ENCODE assay signal across 1 cellular context in the genomic region with DNA sequence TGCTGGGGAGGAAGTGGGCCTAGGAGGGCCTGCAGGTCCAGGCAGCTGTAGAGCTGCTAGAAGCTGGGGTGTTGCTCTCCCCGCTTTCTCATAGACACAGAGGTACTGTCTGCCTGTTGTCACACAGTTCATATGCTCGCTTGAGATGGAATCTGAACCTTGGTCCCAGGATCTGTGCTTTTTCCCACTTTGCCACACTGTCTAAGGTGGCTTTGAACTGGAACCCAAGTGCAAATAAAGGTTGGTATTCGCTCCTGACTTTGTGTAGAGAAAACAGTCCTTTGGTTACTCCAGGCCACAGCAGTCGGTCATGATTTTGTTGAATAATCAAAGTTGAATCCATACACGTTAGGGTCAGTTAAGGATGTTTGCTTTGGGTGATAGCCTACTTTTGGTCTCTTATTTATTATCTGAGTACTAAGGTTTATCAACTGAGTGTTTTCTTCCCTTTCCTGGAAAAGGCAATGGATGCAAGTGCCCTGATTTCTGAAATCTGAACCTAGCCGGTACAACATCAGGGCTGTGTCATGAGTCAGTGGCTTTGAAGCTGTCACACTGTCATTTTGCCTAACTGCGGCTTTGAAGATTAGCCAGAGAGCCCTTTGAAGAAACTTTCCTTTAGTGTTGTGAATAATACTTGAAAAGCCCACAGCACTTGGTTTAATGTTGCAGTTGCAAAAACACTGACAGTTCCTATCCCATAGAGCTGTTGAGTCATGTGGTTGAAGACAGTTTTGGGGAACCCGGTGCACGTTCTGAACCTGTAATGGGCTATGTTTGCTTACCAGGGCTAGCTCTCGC.
TF ChIP-seq lines count a peak whose summit lies in the region.

No MANE protein-coding gene starts in this region.

TF ChIP-seq in HepG2, 621 proteins besides CTCF, POLR2A, EP300 and RAD21 (continues in another document):
- TF ChIP-seq ZFP41 (CRISPR knock-in tag; IDR thresholded peaks at IDR 0.05; ENCODE audit: borderline replicate concordance) (0 out of 2 replicates have a peak, but pooled peaks have one; percentile 6), ZNF264 (CRISPR knock-in tag; IDR thresholded peaks at IDR 0.05) (peak; percentile 21; the same call in 1 of the 2 replicates), TEAD3 (CRISPR knock-in tag; optimal IDR thresholded peaks at IDR 0.05; ENCODE audit: borderline replicate concordance) (peak; percentile 93), MXD4 (CRISPR knock-in tag; IDR thresholded peaks at IDR 0.05) (peak; percentile 66), ZNF496 (CRISPR knock-in tag; IDR thresholded peaks at IDR 0.05; ENCODE audit: insufficient replicate concordance) (no peak), ZNF17 (CRISPR knock-in tag; IDR thresholded peaks at IDR 0.05) (0 out of 2 replicates have a peak, but pooled peaks have one; percentile 33), ZNF138 (CRISPR knock-in tag; IDR thresholded peaks at IDR 0.05; ENCODE audit: low read depth) (no peak), ZNF878 (CRISPR knock-in tag; IDR thresholded peaks at IDR 0.05) (peak; percentile 55; the same call in 1 of the 2 replicates), NR3C1 (CRISPR knock-in tag; IDR thresholded peaks at IDR 0.05) (no peak), IRF2 (CRISPR knock-in tag; IDR thresholded peaks at IDR 0.05) (peak; percentile 76), FOXJ3 (CRISPR knock-in tag; IDR thresholded peaks at IDR 0.05; ENCODE audit: borderline replicate concordance) (peak; percentile 90), SYNCRIP (IDR thresholded peaks at IDR 0.05; ENCODE audit: insufficient read depth, low read depth, low read length) (no peak), ZIK1 (CRISPR knock-in tag; IDR thresholded peaks at IDR 0.05; ENCODE audit: borderline replicate concordance, low read depth) (no peak; the same call in 1 of the 2 replicates), HDAC6 (IDR thresholded peaks at IDR 0.05; ENCODE audit: low read depth, low read length) (no peak), EZH2 (conservative IDR thresholded peaks at IDR 0.05; ENCODE audit: low read depth, low read length) (no peak), KDM5B (CRISPR knock-in tag; IDR thresholded peaks at IDR 0.05; ENCODE audit: borderline replicate concordance) (peak; percentile 6; the same call in 1 of the 2 replicates), MED1 (CRISPR knock-in tag; IDR thresholded peaks at IDR 0.05) (peak; percentile 93), ZNF773 (CRISPR knock-in tag; IDR thresholded peaks at IDR 0.05; ENCODE audit: borderline replicate concordance) (no peak), ZBTB7B (CRISPR knock-in tag; IDR thresholded peaks at IDR 0.05) (peak; percentile 75; the same call in 1 of the 2 replicates), FOXK2 (IDR thresholded peaks at IDR 0.05) (peak; percentile 73), ZNF772 (CRISPR knock-in tag; IDR thresholded peaks at IDR 0.05) (peak; percentile 82; the same call in 1 of the 2 replicates), ZFX (CRISPR knock-in tag; IDR thresholded peaks at IDR 0.05; ENCODE audit: low read depth) (peak; percentile 76), NFATC3 (CRISPR knock-in tag; IDR thresholded peaks at IDR 0.05) (no peak), EED (CRISPR knock-in tag; IDR thresholded peaks at IDR 0.05) (no peak), ELF4 (CRISPR knock-in tag; IDR thresholded peaks at IDR 0.05; ENCODE audit: borderline replicate concordance) (peak; percentile 39; the same call in 1 of the 2 replicates), NFRKB (IDR thresholded peaks at IDR 0.05) (no peak)
- TF ChIP-seq, protein P1, sequence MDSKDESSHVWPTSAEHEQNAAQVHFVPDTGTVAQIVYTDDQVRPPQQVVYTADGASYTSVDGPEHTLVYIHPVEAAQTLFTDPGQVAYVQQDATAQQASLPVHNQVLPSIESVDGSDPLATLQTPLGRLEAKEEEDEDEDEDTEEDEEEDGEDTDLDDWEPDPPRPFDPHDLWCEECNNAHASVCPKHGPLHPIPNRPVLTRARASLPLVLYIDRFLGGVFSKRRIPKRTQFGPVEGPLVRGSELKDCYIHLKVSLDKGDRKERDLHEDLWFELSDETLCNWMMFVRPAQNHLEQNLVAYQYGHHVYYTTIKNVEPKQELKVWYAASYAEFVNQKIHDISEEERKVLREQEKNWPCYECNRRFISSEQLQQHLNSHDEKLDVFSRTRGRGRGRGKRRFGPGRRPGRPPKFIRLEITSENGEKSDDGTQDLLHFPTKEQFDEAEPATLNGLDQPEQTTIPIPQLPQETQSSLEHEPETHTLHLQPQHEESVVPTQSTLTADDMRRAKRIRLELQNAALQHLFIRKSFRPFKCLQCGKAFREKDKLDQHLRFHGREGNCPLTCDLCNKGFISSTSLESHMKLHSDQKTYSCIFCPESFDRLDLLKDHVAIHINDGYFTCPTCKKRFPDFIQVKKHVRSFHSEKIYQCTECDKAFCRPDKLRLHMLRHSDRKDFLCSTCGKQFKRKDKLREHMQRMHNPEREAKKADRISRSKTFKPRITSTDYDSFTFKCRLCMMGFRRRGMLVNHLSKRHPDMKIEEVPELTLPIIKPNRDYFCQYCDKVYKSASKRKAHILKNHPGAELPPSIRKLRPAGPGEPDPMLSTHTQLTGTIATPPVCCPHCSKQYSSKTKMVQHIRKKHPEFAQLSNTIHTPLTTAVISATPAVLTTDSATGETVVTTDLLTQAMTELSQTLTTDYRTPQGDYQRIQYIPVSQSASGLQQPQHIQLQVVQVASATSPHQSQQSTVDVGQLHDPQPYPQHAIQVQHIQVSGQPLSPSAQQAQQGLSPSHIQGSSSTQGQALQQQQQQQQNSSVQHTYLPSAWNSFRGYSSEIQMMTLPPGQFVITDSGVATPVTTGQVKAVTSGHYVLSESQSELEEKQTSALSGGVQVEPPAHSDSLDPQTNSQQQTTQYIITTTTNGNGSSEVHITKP (CRISPR knock-in tag; IDR thresholded peaks at IDR 0.05; ENCODE audit: low read depth): peak; percentile 30; the same call in 1 of the 2 replicates
- TF ChIP-seq, protein P2, sequence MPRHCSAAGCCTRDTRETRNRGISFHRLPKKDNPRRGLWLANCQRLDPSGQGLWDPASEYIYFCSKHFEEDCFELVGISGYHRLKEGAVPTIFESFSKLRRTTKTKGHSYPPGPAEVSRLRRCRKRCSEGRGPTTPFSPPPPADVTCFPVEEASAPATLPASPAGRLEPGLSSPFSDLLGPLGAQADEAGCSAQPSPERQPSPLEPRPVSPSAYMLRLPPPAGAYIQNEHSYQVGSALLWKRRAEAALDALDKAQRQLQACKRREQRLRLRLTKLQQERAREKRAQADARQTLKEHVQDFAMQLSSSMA (CRISPR knock-in tag; IDR thresholded peaks at IDR 0.05): peak; percentile 50; the same call in 1 of the 2 replicates
- TF ChIP-seq, protein P3, sequence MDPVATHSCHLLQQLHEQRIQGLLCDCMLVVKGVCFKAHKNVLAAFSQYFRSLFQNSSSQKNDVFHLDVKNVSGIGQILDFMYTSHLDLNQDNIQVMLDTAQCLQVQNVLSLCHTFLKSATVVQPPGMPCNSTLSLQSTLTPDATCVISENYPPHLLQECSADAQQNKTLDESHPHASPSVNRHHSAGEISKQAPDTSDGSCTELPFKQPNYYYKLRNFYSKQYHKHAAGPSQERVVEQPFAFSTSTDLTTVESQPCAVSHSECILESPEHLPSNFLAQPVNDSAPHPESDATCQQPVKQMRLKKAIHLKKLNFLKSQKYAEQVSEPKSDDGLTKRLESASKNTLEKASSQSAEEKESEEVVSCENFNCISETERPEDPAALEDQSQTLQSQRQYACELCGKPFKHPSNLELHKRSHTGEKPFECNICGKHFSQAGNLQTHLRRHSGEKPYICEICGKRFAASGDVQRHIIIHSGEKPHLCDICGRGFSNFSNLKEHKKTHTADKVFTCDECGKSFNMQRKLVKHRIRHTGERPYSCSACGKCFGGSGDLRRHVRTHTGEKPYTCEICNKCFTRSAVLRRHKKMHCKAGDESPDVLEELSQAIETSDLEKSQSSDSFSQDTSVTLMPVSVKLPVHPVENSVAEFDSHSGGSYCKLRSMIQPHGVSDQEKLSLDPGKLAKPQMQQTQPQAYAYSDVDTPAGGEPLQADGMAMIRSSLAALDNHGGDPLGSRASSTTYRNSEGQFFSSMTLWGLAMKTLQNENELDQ (CRISPR knock-in tag; IDR thresholded peaks at IDR 0.05; ENCODE audit: borderline replicate concordance): no peak
- TF ChIP-seq, protein P4, sequence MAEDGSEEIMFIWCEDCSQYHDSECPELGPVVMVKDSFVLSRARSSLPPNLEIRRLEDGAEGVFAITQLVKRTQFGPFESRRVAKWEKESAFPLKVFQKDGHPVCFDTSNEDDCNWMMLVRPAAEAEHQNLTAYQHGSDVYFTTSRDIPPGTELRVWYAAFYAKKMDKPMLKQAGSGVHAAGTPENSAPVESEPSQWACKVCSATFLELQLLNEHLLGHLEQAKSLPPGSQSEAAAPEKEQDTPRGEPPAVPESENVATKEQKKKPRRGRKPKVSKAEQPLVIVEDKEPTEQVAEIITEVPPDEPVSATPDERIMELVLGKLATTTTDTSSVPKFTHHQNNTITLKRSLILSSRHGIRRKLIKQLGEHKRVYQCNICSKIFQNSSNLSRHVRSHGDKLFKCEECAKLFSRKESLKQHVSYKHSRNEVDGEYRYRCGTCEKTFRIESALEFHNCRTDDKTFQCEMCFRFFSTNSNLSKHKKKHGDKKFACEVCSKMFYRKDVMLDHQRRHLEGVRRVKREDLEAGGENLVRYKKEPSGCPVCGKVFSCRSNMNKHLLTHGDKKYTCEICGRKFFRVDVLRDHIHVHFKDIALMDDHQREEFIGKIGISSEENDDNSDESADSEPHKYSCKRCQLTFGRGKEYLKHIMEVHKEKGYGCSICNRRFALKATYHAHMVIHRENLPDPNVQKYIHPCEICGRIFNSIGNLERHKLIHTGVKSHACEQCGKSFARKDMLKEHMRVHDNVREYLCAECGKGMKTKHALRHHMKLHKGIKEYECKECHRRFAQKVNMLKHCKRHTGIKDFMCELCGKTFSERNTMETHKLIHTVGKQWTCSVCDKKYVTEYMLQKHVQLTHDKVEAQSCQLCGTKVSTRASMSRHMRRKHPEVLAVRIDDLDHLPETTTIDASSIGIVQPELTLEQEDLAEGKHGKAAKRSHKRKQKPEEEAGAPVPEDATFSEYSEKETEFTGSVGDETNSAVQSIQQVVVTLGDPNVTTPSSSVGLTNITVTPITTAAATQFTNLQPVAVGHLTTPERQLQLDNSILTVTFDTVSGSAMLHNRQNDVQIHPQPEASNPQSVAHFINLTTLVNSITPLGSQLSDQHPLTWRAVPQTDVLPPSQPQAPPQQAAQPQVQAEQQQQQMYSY (CRISPR knock-in tag; IDR thresholded peaks at IDR 0.05): peak; percentile 34; the same call in 1 of the 2 replicates
- TF ChIP-seq, protein P5, sequence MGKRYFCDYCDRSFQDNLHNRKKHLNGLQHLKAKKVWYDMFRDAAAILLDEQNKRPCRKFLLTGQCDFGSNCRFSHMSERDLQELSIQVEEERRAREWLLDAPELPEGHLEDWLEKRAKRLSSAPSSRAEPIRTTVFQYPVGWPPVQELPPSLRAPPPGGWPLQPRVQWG (CRISPR knock-in tag; IDR thresholded peaks at IDR 0.05; ENCODE audit: borderline replicate concordance, low read depth): no peak
- TF ChIP-seq, protein P6, sequence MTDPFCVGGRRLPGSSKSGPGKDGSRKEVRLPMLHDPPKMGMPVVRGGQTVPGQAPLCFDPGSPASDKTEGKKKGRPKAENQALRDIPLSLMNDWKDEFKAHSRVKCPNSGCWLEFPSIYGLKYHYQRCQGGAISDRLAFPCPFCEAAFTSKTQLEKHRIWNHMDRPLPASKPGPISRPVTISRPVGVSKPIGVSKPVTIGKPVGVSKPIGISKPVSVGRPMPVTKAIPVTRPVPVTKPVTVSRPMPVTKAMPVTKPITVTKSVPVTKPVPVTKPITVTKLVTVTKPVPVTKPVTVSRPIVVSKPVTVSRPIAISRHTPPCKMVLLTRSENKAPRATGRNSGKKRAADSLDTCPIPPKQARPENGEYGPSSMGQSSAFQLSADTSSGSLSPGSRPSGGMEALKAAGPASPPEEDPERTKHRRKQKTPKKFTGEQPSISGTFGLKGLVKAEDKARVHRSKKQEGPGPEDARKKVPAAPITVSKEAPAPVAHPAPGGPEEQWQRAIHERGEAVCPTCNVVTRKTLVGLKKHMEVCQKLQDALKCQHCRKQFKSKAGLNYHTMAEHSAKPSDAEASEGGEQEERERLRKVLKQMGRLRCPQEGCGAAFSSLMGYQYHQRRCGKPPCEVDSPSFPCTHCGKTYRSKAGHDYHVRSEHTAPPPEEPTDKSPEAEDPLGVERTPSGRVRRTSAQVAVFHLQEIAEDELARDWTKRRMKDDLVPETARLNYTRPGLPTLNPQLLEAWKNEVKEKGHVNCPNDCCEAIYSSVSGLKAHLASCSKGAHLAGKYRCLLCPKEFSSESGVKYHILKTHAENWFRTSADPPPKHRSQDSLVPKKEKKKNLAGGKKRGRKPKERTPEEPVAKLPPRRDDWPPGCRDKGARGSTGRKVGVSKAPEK (CRISPR knock-in tag; IDR thresholded peaks at IDR 0.05; ENCODE audit: borderline replicate concordance): no peak
- TF ChIP-seq, protein P7, sequence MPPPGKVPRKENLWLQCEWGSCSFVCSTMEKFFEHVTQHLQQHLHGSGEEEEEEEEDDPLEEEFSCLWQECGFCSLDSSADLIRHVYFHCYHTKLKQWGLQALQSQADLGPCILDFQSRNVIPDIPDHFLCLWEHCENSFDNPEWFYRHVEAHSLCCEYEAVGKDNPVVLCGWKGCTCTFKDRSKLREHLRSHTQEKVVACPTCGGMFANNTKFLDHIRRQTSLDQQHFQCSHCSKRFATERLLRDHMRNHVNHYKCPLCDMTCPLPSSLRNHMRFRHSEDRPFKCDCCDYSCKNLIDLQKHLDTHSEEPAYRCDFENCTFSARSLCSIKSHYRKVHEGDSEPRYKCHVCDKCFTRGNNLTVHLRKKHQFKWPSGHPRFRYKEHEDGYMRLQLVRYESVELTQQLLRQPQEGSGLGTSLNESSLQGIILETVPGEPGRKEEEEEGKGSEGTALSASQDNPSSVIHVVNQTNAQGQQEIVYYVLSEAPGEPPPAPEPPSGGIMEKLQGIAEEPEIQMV (CRISPR knock-in tag; IDR thresholded peaks at IDR 0.05; ENCODE audit: low read depth): no peak
- TF ChIP-seq, protein P8, sequence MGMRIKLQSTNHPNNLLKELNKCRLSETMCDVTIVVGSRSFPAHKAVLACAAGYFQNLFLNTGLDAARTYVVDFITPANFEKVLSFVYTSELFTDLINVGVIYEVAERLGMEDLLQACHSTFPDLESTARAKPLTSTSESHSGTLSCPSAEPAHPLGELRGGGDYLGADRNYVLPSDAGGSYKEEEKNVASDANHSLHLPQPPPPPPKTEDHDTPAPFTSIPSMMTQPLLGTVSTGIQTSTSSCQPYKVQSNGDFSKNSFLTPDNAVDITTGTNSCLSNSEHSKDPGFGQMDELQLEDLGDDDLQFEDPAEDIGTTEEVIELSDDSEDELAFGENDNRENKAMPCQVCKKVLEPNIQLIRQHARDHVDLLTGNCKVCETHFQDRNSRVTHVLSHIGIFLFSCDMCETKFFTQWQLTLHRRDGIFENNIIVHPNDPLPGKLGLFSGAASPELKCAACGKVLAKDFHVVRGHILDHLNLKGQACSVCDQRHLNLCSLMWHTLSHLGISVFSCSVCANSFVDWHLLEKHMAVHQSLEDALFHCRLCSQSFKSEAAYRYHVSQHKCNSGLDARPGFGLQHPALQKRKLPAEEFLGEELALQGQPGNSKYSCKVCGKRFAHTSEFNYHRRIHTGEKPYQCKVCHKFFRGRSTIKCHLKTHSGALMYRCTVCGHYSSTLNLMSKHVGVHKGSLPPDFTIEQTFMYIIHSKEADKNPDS (CRISPR knock-in tag; IDR thresholded peaks at IDR 0.05): peak; percentile 82; the same call in 1 of the 2 replicates
